In the genomic region with DNA sequence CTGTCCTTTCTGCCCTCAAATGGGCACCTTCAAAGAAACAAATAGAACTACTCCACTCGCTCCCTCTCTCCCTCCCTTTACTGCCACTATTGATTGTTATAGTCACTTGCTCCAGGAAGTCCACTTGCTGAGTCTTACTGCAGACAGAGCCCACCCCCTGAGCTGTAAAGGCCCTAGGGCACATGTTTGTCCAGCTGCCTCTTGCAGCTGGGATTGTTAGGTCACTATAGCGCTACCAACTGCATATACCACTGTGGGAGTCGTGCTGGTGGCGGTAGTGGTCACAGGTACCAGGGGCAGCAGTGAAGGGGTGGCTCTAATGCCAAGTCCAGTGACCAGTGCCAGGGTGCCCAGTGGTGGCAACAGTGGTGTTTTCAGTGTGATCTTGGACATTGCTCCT, we compare ENCODE assay signal across 1 cellular context.
A peak's percentile ranks its signal among the peaks of the same experiment; 100 is the strongest.
TF ChIP-seq lines count a peak whose summit lies in the region.

No MANE protein-coding gene starts in this region.

TF ChIP-seq in HepG2, 621 proteins besides CTCF, POLR2A, EP300 and RAD21 (continued from another document):
- TF ChIP-seq, protein P1, sequence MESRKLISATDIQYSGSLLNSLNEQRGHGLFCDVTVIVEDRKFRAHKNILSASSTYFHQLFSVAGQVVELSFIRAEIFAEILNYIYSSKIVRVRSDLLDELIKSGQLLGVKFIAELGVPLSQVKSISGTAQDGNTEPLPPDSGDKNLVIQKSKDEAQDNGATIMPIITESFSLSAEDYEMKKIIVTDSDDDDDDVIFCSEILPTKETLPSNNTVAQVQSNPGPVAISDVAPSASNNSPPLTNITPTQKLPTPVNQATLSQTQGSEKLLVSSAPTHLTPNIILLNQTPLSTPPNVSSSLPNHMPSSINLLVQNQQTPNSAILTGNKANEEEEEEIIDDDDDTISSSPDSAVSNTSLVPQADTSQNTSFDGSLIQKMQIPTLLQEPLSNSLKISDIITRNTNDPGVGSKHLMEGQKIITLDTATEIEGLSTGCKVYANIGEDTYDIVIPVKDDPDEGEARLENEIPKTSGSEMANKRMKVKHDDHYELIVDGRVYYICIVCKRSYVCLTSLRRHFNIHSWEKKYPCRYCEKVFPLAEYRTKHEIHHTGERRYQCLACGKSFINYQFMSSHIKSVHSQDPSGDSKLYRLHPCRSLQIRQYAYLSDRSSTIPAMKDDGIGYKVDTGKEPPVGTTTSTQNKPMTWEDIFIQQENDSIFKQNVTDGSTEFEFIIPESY (CRISPR knock-in tag; IDR thresholded peaks at IDR 0.05), result peak; percentile 97
- TF ChIP-seq NFRKB (IDR thresholded peaks at IDR 0.05) (no peak), ZNF678 (CRISPR knock-in tag; IDR thresholded peaks at IDR 0.05) (no peak), RXRA (CRISPR knock-in tag; IDR thresholded peaks at IDR 0.05) (no peak), IKZF1 (IDR thresholded peaks at IDR 0.05) (no peak), HES4 (CRISPR knock-in tag; IDR thresholded peaks at IDR 0.05; ENCODE audit: borderline replicate concordance) (no peak), ZFX (CRISPR knock-in tag; IDR thresholded peaks at IDR 0.05; ENCODE audit: low read depth) (peak; percentile 16; the same call in 1 of the 2 replicates), SYNCRIP (IDR thresholded peaks at IDR 0.05; ENCODE audit: insufficient read depth, low read depth, low read length) (no peak), ZNF225 (CRISPR knock-in tag; IDR thresholded peaks at IDR 0.05) (no peak), FOXM1 (CRISPR knock-in tag; IDR thresholded peaks at IDR 0.05) (no peak), MTA1 (CRISPR knock-in tag; IDR thresholded peaks at IDR 0.05; ENCODE audit: borderline replicate concordance) (0 out of 2 replicates have a peak, but pooled peaks have one; percentile 41), EED (CRISPR knock-in tag; IDR thresholded peaks at IDR 0.05) (no peak), ZSCAN22 (CRISPR knock-in tag; IDR thresholded peaks at IDR 0.05) (no peak), GATAD2A (CRISPR knock-in tag; IDR thresholded peaks at IDR 0.05) (peak; percentile 24; the same call in 1 of the 2 replicates), ZNF556 (CRISPR knock-in tag; IDR thresholded peaks at IDR 0.05; ENCODE audit: borderline replicate concordance) (0 out of 2 replicates have a peak, but pooled peaks have one; percentile 31), ZBTB3 (CRISPR knock-in tag; IDR thresholded peaks at IDR 0.05; ENCODE audit: borderline replicate concordance, low read depth) (no peak), NAIF1 (CRISPR knock-in tag; IDR thresholded peaks at IDR 0.05; ENCODE audit: borderline replicate concordance) (no peak), ZNF251 (CRISPR knock-in tag; IDR thresholded peaks at IDR 0.05) (no peak), ARNTL (CRISPR knock-in tag; IDR thresholded peaks at IDR 0.05) (0 out of 2 replicates have a peak, but pooled peaks have one; percentile 59)
- TF ChIP-seq, protein P2, sequence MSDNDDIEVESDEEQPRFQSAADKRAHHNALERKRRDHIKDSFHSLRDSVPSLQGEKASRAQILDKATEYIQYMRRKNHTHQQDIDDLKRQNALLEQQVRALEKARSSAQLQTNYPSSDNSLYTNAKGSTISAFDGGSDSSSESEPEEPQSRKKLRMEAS (IDR thresholded peaks at IDR 0.05), result peak; percentile 17; the same call in 1 of the 2 replicates
- TF ChIP-seq, protein P3, sequence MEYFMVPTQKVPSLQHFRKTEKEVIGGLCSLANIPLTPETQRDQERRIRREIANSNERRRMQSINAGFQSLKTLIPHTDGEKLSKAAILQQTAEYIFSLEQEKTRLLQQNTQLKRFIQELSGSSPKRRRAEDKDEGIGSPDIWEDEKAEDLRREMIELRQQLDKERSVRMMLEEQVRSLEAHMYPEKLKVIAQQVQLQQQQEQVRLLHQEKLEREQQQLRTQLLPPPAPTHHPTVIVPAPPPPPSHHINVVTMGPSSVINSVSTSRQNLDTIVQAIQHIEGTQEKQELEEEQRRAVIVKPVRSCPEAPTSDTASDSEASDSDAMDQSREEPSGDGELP (IDR thresholded peaks at IDR 0.05; ENCODE audit: borderline replicate concordance, low read depth), result peak; percentile 73
- TF ChIP-seq, protein P4, sequence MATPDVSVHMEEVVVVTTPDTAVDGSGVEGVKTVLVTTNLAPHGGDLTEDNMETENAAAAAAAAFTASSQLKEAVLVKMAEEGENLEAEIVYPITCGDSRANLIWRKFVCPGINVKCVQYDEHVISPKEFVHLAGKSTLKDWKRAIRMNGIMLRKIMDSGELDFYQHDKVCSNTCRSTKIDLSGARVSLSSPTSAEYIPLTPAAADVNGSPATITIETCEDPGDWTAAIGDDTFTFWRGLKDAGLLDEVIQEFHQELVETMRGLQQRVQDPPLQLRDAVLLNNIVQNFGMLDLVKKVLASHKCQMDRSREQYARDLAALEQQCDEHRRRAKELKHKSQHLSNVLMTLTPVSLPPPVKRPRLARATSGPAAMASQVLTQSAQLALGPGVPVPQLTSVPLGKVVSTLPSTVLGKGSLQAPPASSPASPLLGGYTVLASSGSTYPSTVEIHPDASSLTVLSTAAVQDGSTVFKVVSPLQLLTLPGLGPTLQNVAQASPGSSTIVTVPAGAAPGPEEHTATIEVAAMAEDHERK (CRISPR knock-in tag; IDR thresholded peaks at IDR 0.05; ENCODE audit: low read depth), result no peak
- TF ChIP-seq, protein P5, sequence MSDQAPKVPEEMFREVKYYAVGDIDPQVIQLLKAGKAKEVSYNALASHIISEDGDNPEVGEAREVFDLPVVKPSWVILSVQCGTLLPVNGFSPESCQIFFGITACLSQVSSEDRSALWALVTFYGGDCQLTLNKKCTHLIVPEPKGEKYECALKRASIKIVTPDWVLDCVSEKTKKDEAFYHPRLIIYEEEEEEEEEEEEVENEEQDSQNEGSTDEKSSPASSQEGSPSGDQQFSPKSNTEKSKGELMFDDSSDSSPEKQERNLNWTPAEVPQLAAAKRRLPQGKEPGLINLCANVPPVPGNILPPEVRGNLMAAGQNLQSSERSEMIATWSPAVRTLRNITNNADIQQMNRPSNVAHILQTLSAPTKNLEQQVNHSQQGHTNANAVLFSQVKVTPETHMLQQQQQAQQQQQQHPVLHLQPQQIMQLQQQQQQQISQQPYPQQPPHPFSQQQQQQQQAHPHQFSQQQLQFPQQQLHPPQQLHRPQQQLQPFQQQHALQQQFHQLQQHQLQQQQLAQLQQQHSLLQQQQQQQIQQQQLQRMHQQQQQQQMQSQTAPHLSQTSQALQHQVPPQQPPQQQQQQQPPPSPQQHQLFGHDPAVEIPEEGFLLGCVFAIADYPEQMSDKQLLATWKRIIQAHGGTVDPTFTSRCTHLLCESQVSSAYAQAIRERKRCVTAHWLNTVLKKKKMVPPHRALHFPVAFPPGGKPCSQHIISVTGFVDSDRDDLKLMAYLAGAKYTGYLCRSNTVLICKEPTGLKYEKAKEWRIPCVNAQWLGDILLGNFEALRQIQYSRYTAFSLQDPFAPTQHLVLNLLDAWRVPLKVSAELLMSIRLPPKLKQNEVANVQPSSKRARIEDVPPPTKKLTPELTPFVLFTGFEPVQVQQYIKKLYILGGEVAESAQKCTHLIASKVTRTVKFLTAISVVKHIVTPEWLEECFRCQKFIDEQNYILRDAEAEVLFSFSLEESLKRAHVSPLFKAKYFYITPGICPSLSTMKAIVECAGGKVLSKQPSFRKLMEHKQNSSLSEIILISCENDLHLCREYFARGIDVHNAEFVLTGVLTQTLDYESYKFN (CRISPR knock-in tag; conservative IDR thresholded peaks at IDR 0.05), result 0 out of 2 replicates have a peak, but pooled peaks have one; percentile 24
- TF ChIP-seq, protein P6, sequence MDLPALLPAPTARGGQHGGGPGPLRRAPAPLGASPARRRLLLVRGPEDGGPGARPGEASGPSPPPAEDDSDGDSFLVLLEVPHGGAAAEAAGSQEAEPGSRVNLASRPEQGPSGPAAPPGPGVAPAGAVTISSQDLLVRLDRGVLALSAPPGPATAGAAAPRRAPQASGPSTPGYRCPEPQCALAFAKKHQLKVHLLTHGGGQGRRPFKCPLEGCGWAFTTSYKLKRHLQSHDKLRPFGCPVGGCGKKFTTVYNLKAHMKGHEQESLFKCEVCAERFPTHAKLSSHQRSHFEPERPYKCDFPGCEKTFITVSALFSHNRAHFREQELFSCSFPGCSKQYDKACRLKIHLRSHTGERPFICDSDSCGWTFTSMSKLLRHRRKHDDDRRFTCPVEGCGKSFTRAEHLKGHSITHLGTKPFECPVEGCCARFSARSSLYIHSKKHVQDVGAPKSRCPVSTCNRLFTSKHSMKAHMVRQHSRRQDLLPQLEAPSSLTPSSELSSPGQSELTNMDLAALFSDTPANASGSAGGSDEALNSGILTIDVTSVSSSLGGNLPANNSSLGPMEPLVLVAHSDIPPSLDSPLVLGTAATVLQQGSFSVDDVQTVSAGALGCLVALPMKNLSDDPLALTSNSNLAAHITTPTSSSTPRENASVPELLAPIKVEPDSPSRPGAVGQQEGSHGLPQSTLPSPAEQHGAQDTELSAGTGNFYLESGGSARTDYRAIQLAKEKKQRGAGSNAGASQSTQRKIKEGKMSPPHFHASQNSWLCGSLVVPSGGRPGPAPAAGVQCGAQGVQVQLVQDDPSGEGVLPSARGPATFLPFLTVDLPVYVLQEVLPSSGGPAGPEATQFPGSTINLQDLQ (CRISPR knock-in tag; IDR thresholded peaks at IDR 0.05), result no peak
- TF ChIP-seq, protein P7, sequence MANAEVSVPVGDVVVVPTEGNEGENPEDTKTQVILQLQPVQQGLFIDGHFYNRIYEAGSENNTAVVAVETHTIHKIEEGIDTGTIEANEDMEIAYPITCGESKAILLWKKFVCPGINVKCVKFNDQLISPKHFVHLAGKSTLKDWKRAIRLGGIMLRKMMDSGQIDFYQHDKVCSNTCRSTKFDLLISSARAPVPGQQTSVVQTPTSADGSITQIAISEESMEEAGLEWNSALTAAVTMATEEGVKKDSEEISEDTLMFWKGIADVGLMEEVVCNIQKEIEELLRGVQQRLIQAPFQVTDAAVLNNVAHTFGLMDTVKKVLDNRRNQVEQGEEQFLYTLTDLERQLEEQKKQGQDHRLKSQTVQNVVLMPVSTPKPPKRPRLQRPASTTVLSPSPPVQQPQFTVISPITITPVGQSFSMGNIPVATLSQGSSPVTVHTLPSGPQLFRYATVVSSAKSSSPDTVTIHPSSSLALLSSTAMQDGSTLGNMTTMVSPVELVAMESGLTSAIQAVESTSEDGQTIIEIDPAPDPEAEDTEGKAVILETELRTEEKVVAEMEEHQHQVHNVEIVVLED (CRISPR knock-in tag; IDR thresholded peaks at IDR 0.05; ENCODE audit: borderline replicate concordance), result no peak
- TF ChIP-seq, protein P8, sequence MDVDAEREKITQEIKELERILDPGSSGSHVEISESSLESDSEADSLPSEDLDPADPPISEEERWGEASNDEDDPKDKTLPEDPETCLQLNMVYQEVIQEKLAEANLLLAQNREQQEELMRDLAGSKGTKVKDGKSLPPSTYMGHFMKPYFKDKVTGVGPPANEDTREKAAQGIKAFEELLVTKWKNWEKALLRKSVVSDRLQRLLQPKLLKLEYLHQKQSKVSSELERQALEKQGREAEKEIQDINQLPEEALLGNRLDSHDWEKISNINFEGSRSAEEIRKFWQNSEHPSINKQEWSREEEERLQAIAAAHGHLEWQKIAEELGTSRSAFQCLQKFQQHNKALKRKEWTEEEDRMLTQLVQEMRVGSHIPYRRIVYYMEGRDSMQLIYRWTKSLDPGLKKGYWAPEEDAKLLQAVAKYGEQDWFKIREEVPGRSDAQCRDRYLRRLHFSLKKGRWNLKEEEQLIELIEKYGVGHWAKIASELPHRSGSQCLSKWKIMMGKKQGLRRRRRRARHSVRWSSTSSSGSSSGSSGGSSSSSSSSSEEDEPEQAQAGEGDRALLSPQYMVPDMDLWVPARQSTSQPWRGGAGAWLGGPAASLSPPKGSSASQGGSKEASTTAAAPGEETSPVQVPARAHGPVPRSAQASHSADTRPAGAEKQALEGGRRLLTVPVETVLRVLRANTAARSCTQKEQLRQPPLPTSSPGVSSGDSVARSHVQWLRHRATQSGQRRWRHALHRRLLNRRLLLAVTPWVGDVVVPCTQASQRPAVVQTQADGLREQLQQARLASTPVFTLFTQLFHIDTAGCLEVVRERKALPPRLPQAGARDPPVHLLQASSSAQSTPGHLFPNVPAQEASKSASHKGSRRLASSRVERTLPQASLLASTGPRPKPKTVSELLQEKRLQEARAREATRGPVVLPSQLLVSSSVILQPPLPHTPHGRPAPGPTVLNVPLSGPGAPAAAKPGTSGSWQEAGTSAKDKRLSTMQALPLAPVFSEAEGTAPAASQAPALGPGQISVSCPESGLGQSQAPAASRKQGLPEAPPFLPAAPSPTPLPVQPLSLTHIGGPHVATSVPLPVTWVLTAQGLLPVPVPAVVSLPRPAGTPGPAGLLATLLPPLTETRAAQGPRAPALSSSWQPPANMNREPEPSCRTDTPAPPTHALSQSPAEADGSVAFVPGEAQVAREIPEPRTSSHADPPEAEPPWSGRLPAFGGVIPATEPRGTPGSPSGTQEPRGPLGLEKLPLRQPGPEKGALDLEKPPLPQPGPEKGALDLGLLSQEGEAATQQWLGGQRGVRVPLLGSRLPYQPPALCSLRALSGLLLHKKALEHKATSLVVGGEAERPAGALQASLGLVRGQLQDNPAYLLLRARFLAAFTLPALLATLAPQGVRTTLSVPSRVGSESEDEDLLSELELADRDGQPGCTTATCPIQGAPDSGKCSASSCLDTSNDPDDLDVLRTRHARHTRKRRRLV (CRISPR knock-in tag; IDR thresholded peaks at IDR 0.05), result no peak
- TF ChIP-seq, protein P9, sequence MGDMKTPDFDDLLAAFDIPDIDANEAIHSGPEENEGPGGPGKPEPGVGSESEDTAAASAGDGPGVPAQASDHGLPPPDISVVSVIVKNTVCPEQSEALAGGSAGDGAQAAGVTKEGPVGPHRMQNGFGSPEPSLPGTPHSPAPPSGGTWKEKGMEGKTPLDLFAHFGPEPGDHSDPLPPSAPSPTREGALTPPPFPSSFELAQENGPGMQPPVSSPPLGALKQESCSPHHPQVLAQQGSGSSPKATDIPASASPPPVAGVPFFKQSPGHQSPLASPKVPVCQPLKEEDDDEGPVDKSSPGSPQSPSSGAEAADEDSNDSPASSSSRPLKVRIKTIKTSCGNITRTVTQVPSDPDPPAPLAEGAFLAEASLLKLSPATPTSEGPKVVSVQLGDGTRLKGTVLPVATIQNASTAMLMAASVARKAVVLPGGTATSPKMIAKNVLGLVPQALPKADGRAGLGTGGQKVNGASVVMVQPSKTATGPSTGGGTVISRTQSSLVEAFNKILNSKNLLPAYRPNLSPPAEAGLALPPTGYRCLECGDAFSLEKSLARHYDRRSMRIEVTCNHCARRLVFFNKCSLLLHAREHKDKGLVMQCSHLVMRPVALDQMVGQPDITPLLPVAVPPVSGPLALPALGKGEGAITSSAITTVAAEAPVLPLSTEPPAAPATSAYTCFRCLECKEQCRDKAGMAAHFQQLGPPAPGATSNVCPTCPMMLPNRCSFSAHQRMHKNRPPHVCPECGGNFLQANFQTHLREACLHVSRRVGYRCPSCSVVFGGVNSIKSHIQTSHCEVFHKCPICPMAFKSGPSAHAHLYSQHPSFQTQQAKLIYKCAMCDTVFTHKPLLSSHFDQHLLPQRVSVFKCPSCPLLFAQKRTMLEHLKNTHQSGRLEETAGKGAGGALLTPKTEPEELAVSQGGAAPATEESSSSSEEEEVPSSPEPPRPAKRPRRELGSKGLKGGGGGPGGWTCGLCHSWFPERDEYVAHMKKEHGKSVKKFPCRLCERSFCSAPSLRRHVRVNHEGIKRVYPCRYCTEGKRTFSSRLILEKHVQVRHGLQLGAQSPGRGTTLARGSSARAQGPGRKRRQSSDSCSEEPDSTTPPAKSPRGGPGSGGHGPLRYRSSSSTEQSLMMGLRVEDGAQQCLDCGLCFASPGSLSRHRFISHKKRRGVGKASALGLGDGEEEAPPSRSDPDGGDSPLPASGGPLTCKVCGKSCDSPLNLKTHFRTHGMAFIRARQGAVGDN (CRISPR knock-in tag; IDR thresholded peaks at IDR 0.05), result peak; percentile 55
